ENCODE assay signal across 23 cellular contexts in genomic region chr1:19205845-19206244, GRCh38. TPM values are rescaled to one million over a fixed set of nuclear protein-coding genes. Genes with fewer than 3 reads are reported as not detected.
DNase-seq lines count a peak whose midpoint lies in the region; ATAC-seq and TF ChIP-seq lines count a peak whose summit lies in the region.
"Had no signal": no experiment of that assay in that cellular context is flagged by ENCODE, and none has a peak within 500 bp of the region (broad histone marks: within the 10 kb centered on the region; RNA-seq: fewer than 3 reads in every experiment).

No MANE protein-coding gene starts in this region.

- no peaks in the 10 kb centered on the region for H3K27me3 ChIP-seq in hepatocyte
- H3K27me3 ChIP-seq: upper lobe of left lung had no signal

- TF ChIP-seq CTCF in hepatocyte (IDR thresholded peaks at IDR 0.05; ENCODE audit: poor library complexity) = no peak

- peaks cover 48% of the 10 kb centered on the region for H3K4me1 ChIP-seq in hepatocyte (ENCODE audit: insufficient read depth)

- H3K9me3 ChIP-seq in hepatocyte (ENCODE audit: low read depth) = no peaks in the 10 kb centered on the region
- H3K9me3 ChIP-seq: lower lobe of right lung, upper lobe of left lung had no signal

- H3K4me3 ChIP-seq in GM08714 (ENCODE audit: low read length) (peak overlapping the region; percentile 28; the same call in 1 of the 2 replicates), hepatocyte (no peak overlapping the region)
- H3K4me3 ChIP-seq: lower lobe of right lung, PC-9, smooth muscle cell, upper lobe of left lung had no signal

- H3K79me2 ChIP-seq in hepatocyte = peaks cover 93% of the 10 kb centered on the region

- WGBS in hepatocyte (ENCODE audit: low lambda C conversion rate, missing lambda C conversion rate) = 56% methylated on average over 5 of the region's 5 CpGs

- H3K27me3 Mint-ChIP-seq in activated CD4-positive, alpha-beta T cell treated with anti-CD3 and anti-CD28 coated beads for 36 hours = no peaks in the 10 kb centered on the region
- H3K27me3 Mint-ChIP-seq in activated T-helper 17 cell treated with anti-CD3 and anti-CD28 coated beads, Interleukin-2, amount 50 U/mL, for 72 hours = no peaks in the 10 kb centered on the region

- no peak overlapping the region for H3K4me3 Mint-ChIP-seq in activated CD4-positive, alpha-beta T cell treated with anti-CD3 and anti-CD28 coated beads for 36 hours
- peak overlapping the region; percentile 41 for H3K4me3 Mint-ChIP-seq in activated T-helper 17 cell treated with anti-CD3 and anti-CD28 coated beads, Interleukin-2, amount 50 U/mL, for 72 hours

- CTCF ChIA-PET in activated CD4-positive, alpha-beta T cell treated with anti-CD3 and anti-CD28 coated beads for 36 hours (lab: Charles Lee) = interaction anchor here (0.9 to 3.4 kb wide), 5 partner anchors 10 to 36 kb away, joined by 3 to 8 read pairs (median 3); no protein-coding TSS in a partner anchor

- DNase-seq in activated CD4-positive, alpha-beta T cell treated with anti-CD3 and anti-CD28 coated beads for 36 hours = no peak
- no peak for DNase-seq in activated CD4-positive, alpha-beta T cell treated with anti-CD3 and anti-CD28 coated beads for 48 hours
- DNase-seq in hepatocyte (ENCODE audit: low spot score) = no peak
- DNase-seq in NCI-H524 (lab: John Stamatoyannopoulos, UW) = no peak
- no peak for DNase-seq in posterior cingulate gyrus
- DNase-seq: 8988T; AML-193; caudate nucleus; islet precursor cell; KG1; lower lobe of right lung; NCI-H1048; NCI-H2029; NCI-H2227 treated with DMSO at 0.1 percent for 48 hours; PC-9; SHP77; stimulated activated CD4-positive, alpha-beta T cell treated with anti-CD3 and anti-CD28 coated beads, Interleukin-4, amount 100 ng/mL, for 1 hour; SW 1271; upper lobe of left lung had no signal

- POLR2A ChIA-PET in activated CD4-positive, alpha-beta T cell treated with anti-CD3 and anti-CD28 coated beads for 36 hours (lab: Charles Lee) = interaction anchor here (1.1 kb wide), 1 partner anchor 14 kb away, joined by 6 read pairs; no protein-coding TSS in a partner anchor

- H2AFZ ChIP-seq in hepatocyte = no peak overlapping the region
- H2AFZ ChIP-seq: PC-9 had no signal

- H3K4me1 Mint-ChIP-seq in activated CD4-positive, alpha-beta T cell treated with anti-CD3 and anti-CD28 coated beads for 36 hours = peaks cover 66% of the 10 kb centered on the region
- H3K4me1 Mint-ChIP-seq in activated T-helper 17 cell treated with anti-CD3 and anti-CD28 coated beads, Interleukin-2, amount 50 U/mL, for 72 hours = peaks cover 41% of the 10 kb centered on the region

- peak overlapping the region; percentile 87 for H3K4me2 ChIP-seq in hepatocyte
- H3K4me2 ChIP-seq: PC-9, smooth muscle cell had no signal

- peaks cover 33% of the 10 kb centered on the region for H3K36me3 Mint-ChIP-seq in activated CD4-positive, alpha-beta T cell treated with anti-CD3 and anti-CD28 coated beads for 36 hours (ENCODE audit: low read depth)
- H3K36me3 Mint-ChIP-seq in activated T-helper 17 cell treated with anti-CD3 and anti-CD28 coated beads, Interleukin-2, amount 50 U/mL, for 72 hours (ENCODE audit: low read depth) = peaks cover 79% of the 10 kb centered on the region

- H3K9me3 Mint-ChIP-seq in activated CD4-positive, alpha-beta T cell treated with anti-CD3 and anti-CD28 coated beads for 36 hours (ENCODE audit: low read depth) = no peaks in the 10 kb centered on the region
- no peaks in the 10 kb centered on the region for H3K9me3 Mint-ChIP-seq in activated T-helper 17 cell treated with anti-CD3 and anti-CD28 coated beads, Interleukin-2, amount 50 U/mL, for 72 hours

- H3K9me2 ChIP-seq in hepatocyte (replicated peaks; ENCODE audit: insufficient read depth) = no peaks in the 10 kb centered on the region

- H3K36me3 ChIP-seq in hepatocyte (replicated peaks; ENCODE audit: insufficient read depth, low read depth) = no peaks in the 10 kb centered on the region

- intact Hi-C loops in activated CD4-positive, alpha-beta T cell treated with anti-CD3 and anti-CD28 coated beads for 36 hours (cut with DNase I, micrococcal nuclease) = loop anchor here (1.0 to 5.0 kb wide), 3 partner anchors 9 to 1769 kb away; partner anchors contain the start of gene RCC2 (in 1 of the 2)
- intact Hi-C loops in posterior cingulate gyrus (cut with DNase I) = no loop called here

- peak overlapping the region; percentile 41 for H3K27ac ChIP-seq in hepatocyte
- H3K27ac ChIP-seq: lower lobe of right lung, PC-9, upper lobe of left lung had no signal

- H3K27ac Mint-ChIP-seq in activated CD4-positive, alpha-beta T cell treated with anti-CD3 and anti-CD28 coated beads for 36 hours = peak overlapping the region; percentile 27
- peak overlapping the region; percentile 42 for H3K27ac Mint-ChIP-seq in activated T-helper 17 cell treated with anti-CD3 and anti-CD28 coated beads, Interleukin-2, amount 50 U/mL, for 72 hours

- ATAC-seq in activated CD4-positive, alpha-beta T cell treated with anti-CD3 and anti-CD28 coated beads for 36 hours = no peak
- ATAC-seq in activated T-helper 17 cell treated with anti-CD3 and anti-CD28 coated beads, Interleukin-2, amount 50 U/mL, for 72 hours (replicated peaks) = no peak
- ATAC-seq in GM19467 (IDR thresholded peaks at IDR 0.05; ENCODE audit: unreplicated experiment) = no peak
- ATAC-seq: lower lobe of right lung had no signal

- H4K20me1 ChIP-seq in hepatocyte (ENCODE audit: insufficient read depth, poor library complexity, severe bottlenecking) = peaks cover 49% of the 10 kb centered on the region

RNA-seq across cellular contexts. Expression of gene UBR4, which starts 4.2 kb away (rescaled TPM):
- 100 to 1,000 TPM; 117 to 147 TPM for total RNA-seq in activated CD4-positive, alpha-beta T cell treated with anti-CD3 and anti-CD28 coated beads for 36 hours
- total RNA-seq in activated T-helper 17 cell treated with anti-CD3 and anti-CD28 coated beads, Interleukin-2, amount 50 U/mL, for 72 hours = 100 to 1,000 TPM; 145 to 195 TPM
- 138 and 175 TPM in 2 replicates for total RNA-seq in hepatocyte
- 140 and 166 TPM in 2 replicates for polyA plus RNA-seq in hepatocyte

RNA-seq across cellular contexts. Expression of gene EMC1, which starts 45.5 kb away (rescaled TPM):
- 10 to 100 TPM; 45.0 to 59.0 TPM for total RNA-seq in activated CD4-positive, alpha-beta T cell treated with anti-CD3 and anti-CD28 coated beads for 36 hours
- total RNA-seq in activated T-helper 17 cell treated with anti-CD3 and anti-CD28 coated beads, Interleukin-2, amount 50 U/mL, for 72 hours = 10 to 100 TPM; 41.1 to 51.9 TPM
- total RNA-seq in hepatocyte = 33.0 and 35.8 TPM in 2 replicates
- polyA plus RNA-seq in hepatocyte = 28.6 and 33.2 TPM in 2 replicates

RNA-seq across cellular contexts. Expression of gene MRTO4, which starts 45.8 kb away (rescaled TPM):
- total RNA-seq in activated CD4-positive, alpha-beta T cell treated with anti-CD3 and anti-CD28 coated beads for 36 hours = 10 to 100 TPM; 82.6 to 95.0 TPM
- 100 to 1,000 TPM in 1 of 2 donors, 10 to 100 TPM in 1; 59.3 to 113 TPM for total RNA-seq in activated T-helper 17 cell treated with anti-CD3 and anti-CD28 coated beads, Interleukin-2, amount 50 U/mL, for 72 hours
- total RNA-seq in hepatocyte = 19.7 and 20.8 TPM in 2 replicates
- polyA plus RNA-seq in hepatocyte = 24.9 and 28.7 TPM in 2 replicates
